ENCODE assay signal across 24 cellular contexts in the genomic region with DNA sequence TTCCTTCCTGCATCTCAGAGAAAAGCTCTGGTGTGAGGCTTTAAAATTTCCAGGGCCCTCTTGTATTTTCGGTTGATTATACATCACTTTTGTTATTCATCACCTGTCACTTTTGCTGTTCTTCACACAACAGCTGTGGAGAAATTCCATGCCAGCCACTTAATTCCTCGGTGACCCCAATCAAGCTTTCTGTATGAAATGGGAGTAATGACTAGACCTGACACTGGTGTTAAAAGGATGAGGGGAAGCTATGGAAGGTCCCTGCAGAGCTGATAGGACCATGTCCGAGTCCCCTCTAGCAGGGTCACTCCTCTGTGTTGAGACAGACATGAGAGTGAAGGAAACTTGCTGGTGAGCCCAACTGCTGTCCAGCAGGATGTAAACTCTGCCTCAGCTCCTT. TPM values are rescaled to one million over a fixed set of nuclear protein-coding genes. Genes with fewer than 3 reads are reported as not detected.
"Had no signal": no experiment of that assay in that cellular context is flagged by ENCODE, and none has a peak within 500 bp of the region (broad histone marks: within the 10 kb centered on the region; RNA-seq: fewer than 3 reads in every experiment).

No MANE protein-coding gene starts in this region.

- H3K4me3 ChIP-seq: lower lobe of right lung, ovary, prostate gland, right atrium auricular region, tibial nerve had no signal

- H3K4me1 ChIP-seq: lower lobe of right lung, right atrium auricular region, tibial nerve had no signal

- DNase-seq: activated CD4-positive, alpha-beta T cell treated with anti-CD3 and anti-CD28 coated beads for 4 hours; activated CD4-positive, alpha-beta T cell treated with anti-CD3 and anti-CD28 coated beads, Interleukin-2, amount 50 U/mL, for 48 hours; activated CD4-positive, CD25-positive, alpha-beta regulatory T cell; activated CD8-positive, alpha-beta memory T cell treated with anti-CD3 and anti-CD28 coated beads, Interleukin-2, amount 50 U/mL, for 48 hours; activated effector memory CD4-positive, alpha-beta T cell treated with anti-CD3 and anti-CD28 coated beads, Interleukin-2, amount 50 U/mL, for 16 hours; activated naive CD4-positive, alpha-beta T cell treated with anti-CD3 and anti-CD28 coated beads, Interleukin-2, amount 50 U/mL, for 16 hours; activated T-cell treated with anti-CD3 and anti-CD28 coated beads, Interleukin-2, amount 50 U/mL, for 72 hours; aorta; caudate nucleus; effector memory CD4-positive, alpha-beta T cell; foreskin melanocyte; kidney; lower lobe of right lung; ovary; stimulated activated CD4-positive, alpha-beta T cell treated with anti-CD3 and anti-CD28 coated beads, Interleukin-4, amount 100 ng/mL, for 4 hours; stimulated activated naive CD8-positive, alpha-beta T cell treated with anti-CD3 and anti-CD28 coated beads, Interleukin-15, amount 100 ng/mL, for 72 hours; T1000 had no signal

- H3K4me1 Mint-ChIP-seq: brain; stimulated activated naive CD8-positive, alpha-beta T cell treated with anti-CD3 and anti-CD28 coated beads, Interleukin-15, amount 100 ng/mL, for 72 hours had no signal

- H3K27ac ChIP-seq: lower lobe of right lung, neutrophil, ovary, prostate gland, right atrium auricular region, tibial nerve had no signal

- H3K9me3 ChIP-seq: lower lobe of right lung, neutrophil, ovary, prostate gland, right atrium auricular region, tibial nerve had no signal

- ATAC-seq: activated T-cell treated with anti-CD3 and anti-CD28 coated beads, Interleukin-2, amount 50 U/mL, for 72 hours; natural killer cell treated with Interleukin-12 subunit alpha and Interleukin-12 subunit beta and Interleukin-15 and Interleukin-18, amount 100 ng/mL, for 72 hours; stimulated activated naive CD8-positive, alpha-beta T cell treated with anti-CD3 and anti-CD28 coated beads, Interleukin-15, amount 100 ng/mL, for 72 hours had no signal

- H3K27ac Mint-ChIP-seq: activated T-cell treated with anti-CD3 and anti-CD28 coated beads, Interleukin-2, amount 50 U/mL, for 72 hours; natural killer cell treated with Interleukin-12 subunit alpha and Interleukin-12 subunit beta and Interleukin-15 and Interleukin-18, amount 100 ng/mL, for 72 hours had no signal

- H3K4me3 Mint-ChIP-seq: activated T-cell treated with anti-CD3 and anti-CD28 coated beads, Interleukin-2, amount 50 U/mL, for 72 hours; brain; natural killer cell treated with Interleukin-12 subunit alpha and Interleukin-12 subunit beta and Interleukin-15 and Interleukin-18, amount 100 ng/mL, for 72 hours; stimulated activated naive CD8-positive, alpha-beta T cell treated with anti-CD3 and anti-CD28 coated beads, Interleukin-15, amount 100 ng/mL, for 72 hours had no signal

- H3K36me3 ChIP-seq: ovary, prostate gland had no signal

- H3K9me3 Mint-ChIP-seq: activated T-cell treated with anti-CD3 and anti-CD28 coated beads, Interleukin-2, amount 50 U/mL, for 72 hours; brain; natural killer cell treated with Interleukin-12 subunit alpha and Interleukin-12 subunit beta and Interleukin-15 and Interleukin-18, amount 100 ng/mL, for 72 hours; stimulated activated naive CD8-positive, alpha-beta T cell treated with anti-CD3 and anti-CD28 coated beads, Interleukin-15, amount 100 ng/mL, for 72 hours had no signal

- H3K27me3 ChIP-seq: neutrophil, ovary, right atrium auricular region, tibial nerve had no signal

- H3K27me3 Mint-ChIP-seq: brain; natural killer cell treated with Interleukin-12 subunit alpha and Interleukin-12 subunit beta and Interleukin-15 and Interleukin-18, amount 100 ng/mL, for 72 hours; stimulated activated naive CD8-positive, alpha-beta T cell treated with anti-CD3 and anti-CD28 coated beads, Interleukin-15, amount 100 ng/mL, for 72 hours had no signal

RNA-seq across cellular contexts. Expression of gene GPR21, which starts 59.7 kb away (rescaled TPM):
- polyA plus RNA-seq: urinary bladder had no signal
